ENCODE assay signal across 17 cellular contexts in genomic region chr17:82345151-82345976, GRCh38. TPM values are rescaled to one million over a fixed set of nuclear protein-coding genes. Genes with fewer than 3 reads are reported as not detected.
DNase-seq lines count a peak whose midpoint lies in the region; ATAC-seq, FAIRE-seq and TF ChIP-seq lines count a peak whose summit lies in the region.
"Had no signal": no experiment of that assay in that cellular context is flagged by ENCODE, and none has a peak within 500 bp of the region (broad histone marks: within the 10 kb centered on the region; RNA-seq: fewer than 3 reads in every experiment).

No MANE protein-coding gene starts in this region.

- H2BK12ac ChIP-seq in H1 (ENCODE audit: low read depth, low read length) (no peak overlapping the region), trophoblast cell (ENCODE audit: low read length) (peak overlapping the region; percentile 13)

- no peak overlapping the region for H4K5ac ChIP-seq in H1 (ENCODE audit: insufficient read length, low read depth, low read length)

- no peak overlapping the region for H3K14ac ChIP-seq in H1 (ENCODE audit: insufficient read length)
- peak overlapping the region; percentile 27 for H3K14ac ChIP-seq in trophoblast cell (ENCODE audit: low read length)

- peak overlapping the region; percentile 22 for H3K27ac ChIP-seq in cardiac muscle cell
- no peak overlapping the region for H3K27ac ChIP-seq in right atrium auricular region
- H3K27ac ChIP-seq in H1 (ENCODE audit: low read depth, low read length) = no peak overlapping the region; the same call in 1 of the 2 replicates
- peak overlapping the region; percentile 16 for H3K27ac ChIP-seq in trophoblast cell (ENCODE audit: low read depth, low read length)
- H3K27ac ChIP-seq: BLaER1 treated with 17β-estradiol and CSF1 and Interleukin-3, amounts not matched to agents 10 nM and 100 nM had no signal

- POLR2A ChIA-PET in H1 (lab: Charles Lee; ENCODE audit: partially characterized antibody) = interaction anchor here (0.9 to 2.4 kb wide), 3 partner anchors 9 to 104 kb away, joined by 3 to 5 read pairs (median 4); partner anchors contain the start of gene CSNK1D

- no peak overlapping the region for H2BK120ac ChIP-seq in H1 (replicated peaks; ENCODE audit: low read depth, low read length)
- H2BK120ac ChIP-seq in trophoblast cell (ENCODE audit: insufficient read depth, low read length, poor library complexity) = peak overlapping the region; percentile 13

- H3K23me2 ChIP-seq in H1 (ENCODE audit: low read depth, low read length) = no peaks in the 10 kb centered on the region

- H3K27me3 ChIP-seq in cardiac muscle cell (no peaks in the 10 kb centered on the region), right atrium auricular region (no peaks in the 10 kb centered on the region), H1 (replicated peaks in 1 of 4; ENCODE audit: control insufficient read depth in 3 of 4, extremely low read depth in 1 of 4, insufficient read depth in 3 of 4, low read length in 3 of 4) (no peaks in the 10 kb centered on the region; a peak in 1 of 7 replicates), trophoblast cell (ENCODE audit: insufficient read depth, low read length) (no peaks in the 10 kb centered on the region)

- H2BK15ac ChIP-seq in H1 (ENCODE audit: low read length) = no peak overlapping the region

- H3K9ac ChIP-seq in H1 (replicated peaks in 1 of 4; ENCODE audit: extremely low read depth in 1 of 4, low read depth in 3 of 4, low read length in 3 of 4) (no peak overlapping the region), trophoblast cell (ENCODE audit: low read length) (no peak overlapping the region)

- no peak overlapping the region for H2AFZ ChIP-seq in H1 (ENCODE audit: low read length)
- H2AFZ ChIP-seq in trophoblast cell (ENCODE audit: insufficient read depth, low read length, poor library complexity) = no peak overlapping the region

- H3K23ac ChIP-seq in H1 (ENCODE audit: insufficient read length) = no peak overlapping the region
- H3K23ac ChIP-seq in trophoblast cell (ENCODE audit: low read length) = no peak overlapping the region

- no peaks in the 10 kb centered on the region for H3K79me1 ChIP-seq in H1 (ENCODE audit: low read depth, low read length)
- H3K79me1 ChIP-seq in trophoblast cell (ENCODE audit: low read length) = peaks cover 9% of the 10 kb centered on the region

- CTCF ChIA-PET in H1 (lab: Charles Lee; ENCODE audit: partially characterized antibody) = interaction anchor here (0.9 to 3.3 kb wide), 6 partner anchors 12 to 208 kb away, joined by 3 to 8 read pairs (median 4); partner anchors contain the start of gene SECTM1

- H3K9me3 ChIP-seq in cardiac muscle cell (ENCODE audit: low read depth) (no peaks in the 10 kb centered on the region), right atrium auricular region (no peaks in the 10 kb centered on the region), H1 (ENCODE audit: insufficient read depth in 2 of 2, low read depth in 1 of 2, low read length in 1 of 2) (peaks cover 0 to 2% of the 10 kb centered on the region in 2 experiments; a peak in 1 of 4 replicates), trophoblast cell (ENCODE audit: insufficient read depth, low read depth, low read length) (peaks cover 6% of the 10 kb centered on the region)

- TF ChIP-seq RAD21 in H1 (IDR thresholded peaks at IDR 0.05 in 1 of 2, conservative IDR thresholded peaks at IDR 0.05 in 1 of 2; ENCODE audit: low read depth in 2 of 2, low read length in 2 of 2) = no peak

- FAIRE-seq in H1 (lab: Jason Lieb, UNC) = no peak
- FAIRE-seq: H54 had no signal

- no peak overlapping the region for H3K56ac ChIP-seq in H1 (replicated peaks; ENCODE audit: insufficient read length, low read depth, low read length)

- peak overlapping the region; percentile 9; the same call in 1 of the 2 replicates for H4K8ac ChIP-seq in H1 (ENCODE audit: extremely low read depth, insufficient read depth, low read length)
- peak overlapping the region; percentile 8 for H4K8ac ChIP-seq in trophoblast cell (ENCODE audit: low read depth, low read length)

- no peak overlapping the region for H3K4me2 ChIP-seq in H1 (ENCODE audit: insufficient read depth in 1 of 2, low read depth in 2 of 2, low read length in 2 of 2)
- no peak overlapping the region for H3K4me2 ChIP-seq in trophoblast cell (ENCODE audit: low read length)

- H4K91ac ChIP-seq in H1 (replicated peaks; ENCODE audit: insufficient read length, low read length) (no peak overlapping the region), trophoblast cell (ENCODE audit: low read depth, low read length) (peak overlapping the region; percentile 80)

- H3K4me3 ChIP-seq in cardiac muscle cell = no peak overlapping the region
- H3K4me3 ChIP-seq in right atrium auricular region = no peak overlapping the region
- no peak overlapping the region for H3K4me3 ChIP-seq in H1 (ENCODE audit: extremely low read depth in 1 of 4, insufficient read depth in 2 of 4, low read depth in 3 of 4, low read length in 4 of 4)
- H3K4me3 ChIP-seq in trophoblast cell (ENCODE audit: low read depth, low read length) = no peak overlapping the region
- H3K4me3 ChIP-seq: BLaER1 treated with 17β-estradiol and CSF1 and Interleukin-3, amounts not matched to agents 10 nM and 100 nM had no signal

- H4K20me1 ChIP-seq in H1 (replicated peaks in 1 of 2; ENCODE audit: control insufficient read depth in 1 of 2, insufficient read depth in 2 of 2, low read length in 2 of 2) = no peaks in the 10 kb centered on the region

- H2BK5ac ChIP-seq in H1 (ENCODE audit: low read depth, low read length) (no peak overlapping the region), trophoblast cell (ENCODE audit: low read depth, low read length, poor library complexity) (peak overlapping the region; percentile 8)

- TF ChIP-seq CTCF in cardiac muscle cell (IDR thresholded peaks at IDR 0.05; ENCODE audit: low read depth, low read length) (no peak), right atrium auricular region (IDR thresholded peaks at IDR 0.05) (no peak), H1 (IDR thresholded peaks at IDR 0.05; ENCODE audit: control extremely low read depth in 1 of 3, insufficient read depth in 1 of 3, low read depth in 1 of 3, low read length in 3 of 3) (no peak)

- H3K36me3 ChIP-seq in cardiac muscle cell = no peaks in the 10 kb centered on the region
- no peaks in the 10 kb centered on the region for H3K36me3 ChIP-seq in right atrium auricular region
- H3K36me3 ChIP-seq in H1 (ENCODE audit: control insufficient read depth in 2 of 4, insufficient read depth in 4 of 4, low read length in 3 of 4) = no peaks in the 10 kb centered on the region
- H3K36me3 ChIP-seq in trophoblast cell (ENCODE audit: control insufficient read depth in 1 of 2, insufficient read depth in 2 of 2, low read length in 2 of 2) = no peaks in the 10 kb centered on the region
- H3K36me3 ChIP-seq: BLaER1 treated with 17β-estradiol and CSF1 and Interleukin-3, amounts not matched to agents 10 nM and 100 nM had no signal

- H3K18ac ChIP-seq in H1 (ENCODE audit: extremely low read depth, low read length) (no peak overlapping the region), trophoblast cell (ENCODE audit: low read length) (peak overlapping the region; percentile 8)

- ATAC-seq in HG03097 (IDR thresholded peaks at IDR 0.05; ENCODE audit: low FRiP score, unreplicated experiment) = no peak
- ATAC-seq: Panc1 had no signal

- DNase-seq in cardiac muscle cell (ENCODE audit: low read depth in 1 of 2, low spot score in 1 of 2) (no peak), right atrium auricular region (ENCODE audit: low spot score) (no peak), H1 (ENCODE audit: low read depth in 1 of 2, low spot score in 2 of 2) (no peak), trophoblast cell (no peak), NOMO-1 treated with dmso at 0.1 percent for 144 hours (lab: John Stamatoyannopoulos, UW; ENCODE audit: unreplicated experiment) (no peak)
- DNase-seq: Kasumi-1, NCI-H1105 treated with DMSO at 0.1 percent for 48 hours, NCI-H187 treated with DMSO at 0.1 percent for 48 hours, NCI-H2171, NCI-H446 treated with DMSO at 0.1 percent for 48 hours, NCI-H748 treated with DMSO at 0.1 percent for 48 hours, SHP77 treated with DMSO at 0.1 percent for 48 hours had no signal

- no peak overlapping the region for H3K4ac ChIP-seq in H1 (replicated peaks; ENCODE audit: insufficient read length, low read depth, low read length)
- H3K4ac ChIP-seq in trophoblast cell (ENCODE audit: low read depth, low read length) = no peak overlapping the region

- H2AK5ac ChIP-seq in H1 (ENCODE audit: low read depth, low read length) (no peak overlapping the region), trophoblast cell (ENCODE audit: low read length) (peak overlapping the region; percentile 20)

- 83% methylated on average over 41 of the region's 42 CpGs; no CpG with 5 or more reads in 1 of the 2 experiments for WGBS in H1 (ENCODE audit: extremely low coverage in 1 of 2, insufficient coverage in 1 of 2, insufficient read length in 1 of 2, insufficient replicate concordance in 2 of 2, low coverage in 1 of 2, low lambda C conversion rate in 2 of 2, missing lambda C conversion rate in 1 of 2), 2 experiments
- no CpG with 5 or more reads among the region's 42 CpGs for WGBS in trophoblast cell (ENCODE audit: extremely low coverage, insufficient coverage, insufficient read length)

- H3K79me2 ChIP-seq in H1 (ENCODE audit: control insufficient read depth in 1 of 2, insufficient read depth in 2 of 2, low read length in 2 of 2) (no peaks in the 10 kb centered on the region), trophoblast cell (ENCODE audit: control insufficient read depth, insufficient read depth, low read length, poor library complexity) (no peaks in the 10 kb centered on the region)

- no peak overlapping the region for H4K12ac ChIP-seq in trophoblast cell (ENCODE audit: low read depth, low read length)

- no peak for TF ChIP-seq EP300 in H1 (IDR thresholded peaks at IDR 0.05; ENCODE audit: borderline replicate concordance in 1 of 2, low read depth in 2 of 2, low read length in 2 of 2)

- no peak for TF ChIP-seq POLR2A in H1 (IDR thresholded peaks at IDR 0.05; ENCODE audit: control extremely low read depth in 1 of 2, low read depth in 2 of 2, low read length in 2 of 2)

- H3K4me1 ChIP-seq in cardiac muscle cell (ENCODE audit: low read depth) = no peaks in the 10 kb centered on the region
- H3K4me1 ChIP-seq in right atrium auricular region = no peaks in the 10 kb centered on the region
- no peaks in the 10 kb centered on the region for H3K4me1 ChIP-seq in H1 (replicated peaks in 1 of 4; ENCODE audit: control insufficient read depth in 3 of 4, insufficient read depth in 4 of 4, low read length in 3 of 4)
- H3K4me1 ChIP-seq in trophoblast cell (ENCODE audit: control insufficient read depth in 1 of 2, insufficient read depth in 2 of 2, low read length in 2 of 2) = peaks cover 16 to 30% of the 10 kb centered on the region in 2 experiments

- H2BK20ac ChIP-seq in H1 (ENCODE audit: low read length) = no peak overlapping the region

RNA-seq across cellular contexts. Expression of gene SECTM1, which starts 11.8 kb away (rescaled TPM):
- total RNA-seq in cardiac muscle cell (0.56 TPM in 1 of 2 replicates, not detected in the other), right atrium auricular region (1 to 10 TPM; 3.1 to 7.7 TPM)
- polyA plus RNA-seq in cardiac muscle cell (not detected in 2 replicates), H1 (2011; rRNA removed) (0.46 and 0.65 TPM in 2 replicates)
- 0.20 and 0.57 TPM in 2 replicates for total RNA-seq in H1 (2021; fragmentation: NEBNext Ultra II Directional; extraction: Animal tissue kit (Norgen Biotek cat#: 25700))
- 0.69 TPM for polyA plus RNA-seq in H1 (2011; cell fraction: cytosol; rRNA removed)
- 0.36 TPM for polyA plus RNA-seq in H1 (2011; cell fraction: nucleus; rRNA removed)
- polyA plus RNA-seq in H1 (2012, experiment 1 of 2) = 0.42 to 0.99 TPM (median 0.48 TPM) in 3 of 4 replicates, not detected in the other
- 0.29 TPM for polyA plus RNA-seq in H1 (2012, experiment 2 of 2)
- polyA plus RNA-seq in H1 (2013, experiment 1 of 2) = 0.14 TPM
- 0.20 TPM for polyA plus RNA-seq in H1 (2013, experiment 2 of 2)
- polyA minus RNA-seq in H1 (2011; rRNA and poly(A)+ RNA removed) = 0.35 and 0.68 TPM in 2 replicates
- not detected for polyA minus RNA-seq in H1 (2011; cell fraction: cytosol; rRNA and poly(A)+ RNA removed)
- not detected for polyA minus RNA-seq in H1 (2011; cell fraction: nucleus; rRNA and poly(A)+ RNA removed)
- polyA plus RNA-seq in trophoblast cell (2013) = 2.4 and 2.6 TPM in 2 replicates

RNA-seq across cellular contexts. Expression of gene TEX19, which starts 13.7 kb away (rescaled TPM):
- total RNA-seq in cardiac muscle cell (0.28 and 0.51 TPM in 2 replicates), right atrium auricular region (not detected)
- polyA plus RNA-seq in cardiac muscle cell (not detected in 2 replicates), H1 (2011; rRNA removed) (0.46 and 0.80 TPM in 2 replicates)
- 0.38 and 0.54 TPM in 2 replicates for total RNA-seq in H1 (2021; fragmentation: NEBNext Ultra II Directional; extraction: Animal tissue kit (Norgen Biotek cat#: 25700))
- 0.85 TPM for polyA plus RNA-seq in H1 (2011; cell fraction: cytosol; rRNA removed)
- polyA plus RNA-seq in H1 (2011; cell fraction: nucleus; rRNA removed) = 0.83 TPM
- polyA plus RNA-seq in H1 (2012, experiment 1 of 2) = 0.40 to 1.3 TPM (median 0.64 TPM) in 4 replicates
- polyA plus RNA-seq in H1 (2012, experiment 2 of 2) = 0.38 TPM
- polyA plus RNA-seq in H1 (2013, experiment 1 of 2) = 0.28 TPM
- polyA plus RNA-seq in H1 (2013, experiment 2 of 2) = 0.35 TPM
- 1.6 TPM in 2 replicates for polyA minus RNA-seq in H1 (2011; rRNA and poly(A)+ RNA removed)
- polyA minus RNA-seq in H1 (2011; cell fraction: cytosol; rRNA and poly(A)+ RNA removed) = 0.95 TPM
- polyA minus RNA-seq in H1 (2011; cell fraction: nucleus; rRNA and poly(A)+ RNA removed) = 0.60 TPM
- 0.03 and 0.04 TPM in 2 replicates for polyA plus RNA-seq in trophoblast cell (2013)
- total RNA-seq: A172 had no signal

RNA-seq across cellular contexts. Expression of gene UTS2R, which starts 26.2 kb away (rescaled TPM):
- total RNA-seq in cardiac muscle cell (4.4 and 10.8 TPM in 2 replicates), right atrium auricular region (10 to 100 TPM in 1 of 2 donors, under 1 TPM in 1; 0.44 to 16.9 TPM)
- polyA plus RNA-seq in cardiac muscle cell (4.1 and 5.0 TPM in 2 replicates), H1 (2011; rRNA removed) (0.27 and 0.49 TPM in 2 replicates)
- total RNA-seq in H1 (2021; fragmentation: NEBNext Ultra II Directional; extraction: Animal tissue kit (Norgen Biotek cat#: 25700)) = 0.63 TPM in 1 of 2 replicates, not detected in the other
- polyA plus RNA-seq in H1 (2011; cell fraction: cytosol; rRNA removed) = 0.16 TPM
- 0.73 TPM for polyA plus RNA-seq in H1 (2011; cell fraction: nucleus; rRNA removed)
- polyA plus RNA-seq in H1 (2012, experiment 1 of 2) = 0.17 to 0.27 TPM (median 0.20 TPM) in 3 of 4 replicates, not detected in the other
- polyA plus RNA-seq in H1 (2012, experiment 2 of 2) = not detected
- 0.47 TPM for polyA plus RNA-seq in H1 (2013, experiment 1 of 2)
- polyA plus RNA-seq in H1 (2013, experiment 2 of 2) = 0.33 TPM
- polyA minus RNA-seq in H1 (2011; rRNA and poly(A)+ RNA removed) = not detected in 2 replicates
- not detected for polyA minus RNA-seq in H1 (2011; cell fraction: cytosol; rRNA and poly(A)+ RNA removed)
- polyA minus RNA-seq in H1 (2011; cell fraction: nucleus; rRNA and poly(A)+ RNA removed) = not detected
- 0.34 and 0.36 TPM in 2 replicates for polyA plus RNA-seq in trophoblast cell (2013)
- total RNA-seq: A172 had no signal

RNA-seq across cellular contexts. Expression of gene CD7, which starts 28.0 kb away (rescaled TPM):
- total RNA-seq in cardiac muscle cell (0.92 TPM in 1 of 2 replicates, not detected in the other), right atrium auricular region (1 to 10 TPM in 1 of 2 donors, not detected in 1; 1.7 TPM)
- polyA plus RNA-seq in cardiac muscle cell (0.17 and 0.38 TPM in 2 replicates), H1 (2011; rRNA removed) (0.83 and 1.8 TPM in 2 replicates)
- total RNA-seq in H1 (2021; fragmentation: NEBNext Ultra II Directional; extraction: Animal tissue kit (Norgen Biotek cat#: 25700)) = 0.86 and 1.3 TPM in 2 replicates
- polyA plus RNA-seq in H1 (2011; cell fraction: cytosol; rRNA removed) = 0.90 TPM
- 1.3 TPM for polyA plus RNA-seq in H1 (2011; cell fraction: nucleus; rRNA removed)
- 0.37 to 2.0 TPM (median 1.2 TPM) in 4 replicates for polyA plus RNA-seq in H1 (2012, experiment 1 of 2)
- polyA plus RNA-seq in H1 (2012, experiment 2 of 2) = 0.37 TPM
- 1.7 TPM for polyA plus RNA-seq in H1 (2013, experiment 1 of 2)
- 1.9 TPM for polyA plus RNA-seq in H1 (2013, experiment 2 of 2)
- polyA minus RNA-seq in H1 (2011; rRNA and poly(A)+ RNA removed) = 0.12 TPM in 1 of 2 replicates, not detected in the other
- polyA minus RNA-seq in H1 (2011; cell fraction: cytosol; rRNA and poly(A)+ RNA removed) = not detected
- 0.50 TPM for polyA minus RNA-seq in H1 (2011; cell fraction: nucleus; rRNA and poly(A)+ RNA removed)
- 0.18 and 0.22 TPM in 2 replicates for polyA plus RNA-seq in trophoblast cell (2013)
- total RNA-seq: A172 had no signal

Comparison
In these comparisons a context has a peak if more than half of its experiments do, and no peak if none do; other contexts are left out.
1. H3K27ac ChIP-seq: peak in cardiac muscle cell (single experiment) and trophoblast cell (single experiment); none in right atrium auricular region (0 of 2) and H1 (single experiment).